1 cellular context compared by ENCODE assay signal in the genomic region with DNA sequence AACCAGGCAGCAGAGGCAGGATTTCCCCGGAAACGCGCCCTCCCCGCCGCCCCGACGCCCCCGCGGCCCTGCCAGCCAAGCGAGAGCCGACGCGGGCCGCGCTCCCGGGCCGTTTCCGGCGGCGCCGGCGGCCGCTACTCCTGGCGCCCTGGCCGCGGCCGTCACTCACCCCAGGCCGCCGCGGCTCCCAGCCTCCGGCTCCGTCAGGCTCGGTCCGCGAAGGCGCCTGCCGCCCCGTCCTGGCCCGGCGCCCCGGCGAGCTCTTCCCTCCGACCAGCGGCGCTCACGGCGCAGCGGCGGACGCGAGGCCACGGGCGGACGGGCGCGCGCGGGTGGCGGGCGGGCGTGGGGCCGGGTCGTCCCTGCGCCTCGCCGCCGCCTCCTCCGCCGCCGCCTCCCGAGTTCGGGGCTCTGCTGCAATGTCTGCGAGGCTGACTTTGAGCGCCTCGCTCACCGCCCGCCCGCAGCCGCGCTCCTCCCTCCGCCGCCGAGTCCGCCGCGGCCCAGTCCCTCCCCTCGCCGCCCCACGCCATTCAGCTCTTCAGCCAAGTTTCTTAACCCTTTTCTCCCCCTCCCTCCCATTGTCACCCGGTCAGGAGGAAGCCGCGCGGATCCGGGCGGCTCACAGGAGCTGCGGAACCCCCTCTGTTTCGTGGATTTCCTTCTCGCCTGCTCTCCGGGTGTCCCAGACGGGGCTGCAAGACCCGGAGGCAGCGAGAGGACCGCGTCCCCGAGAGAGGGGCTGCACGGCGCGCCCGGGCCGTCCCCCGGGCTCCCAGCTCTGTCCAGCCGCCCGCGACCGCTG.
TF ChIP-seq lines count a peak whose summit lies in the region.

A gene with protein sequence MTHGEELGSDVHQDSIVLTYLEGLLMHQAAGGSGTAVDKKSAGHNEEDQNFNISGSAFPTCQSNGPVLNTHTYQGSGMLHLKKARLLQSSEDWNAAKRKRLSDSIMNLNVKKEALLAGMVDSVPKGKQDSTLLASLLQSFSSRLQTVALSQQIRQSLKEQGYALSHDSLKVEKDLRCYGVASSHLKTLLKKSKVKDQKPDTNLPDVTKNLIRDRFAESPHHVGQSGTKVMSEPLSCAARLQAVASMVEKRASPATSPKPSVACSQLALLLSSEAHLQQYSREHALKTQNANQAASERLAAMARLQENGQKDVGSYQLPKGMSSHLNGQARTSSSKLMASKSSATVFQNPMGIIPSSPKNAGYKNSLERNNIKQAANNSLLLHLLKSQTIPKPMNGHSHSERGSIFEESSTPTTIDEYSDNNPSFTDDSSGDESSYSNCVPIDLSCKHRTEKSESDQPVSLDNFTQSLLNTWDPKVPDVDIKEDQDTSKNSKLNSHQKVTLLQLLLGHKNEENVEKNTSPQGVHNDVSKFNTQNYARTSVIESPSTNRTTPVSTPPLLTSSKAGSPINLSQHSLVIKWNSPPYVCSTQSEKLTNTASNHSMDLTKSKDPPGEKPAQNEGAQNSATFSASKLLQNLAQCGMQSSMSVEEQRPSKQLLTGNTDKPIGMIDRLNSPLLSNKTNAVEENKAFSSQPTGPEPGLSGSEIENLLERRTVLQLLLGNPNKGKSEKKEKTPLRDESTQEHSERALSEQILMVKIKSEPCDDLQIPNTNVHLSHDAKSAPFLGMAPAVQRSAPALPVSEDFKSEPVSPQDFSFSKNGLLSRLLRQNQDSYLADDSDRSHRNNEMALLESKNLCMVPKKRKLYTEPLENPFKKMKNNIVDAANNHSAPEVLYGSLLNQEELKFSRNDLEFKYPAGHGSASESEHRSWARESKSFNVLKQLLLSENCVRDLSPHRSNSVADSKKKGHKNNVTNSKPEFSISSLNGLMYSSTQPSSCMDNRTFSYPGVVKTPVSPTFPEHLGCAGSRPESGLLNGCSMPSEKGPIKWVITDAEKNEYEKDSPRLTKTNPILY (N-terminal part only) (minus strand): TSS at position 425 of the 805 bp plus-strand sequence. CDS start 96,808 bp downstream, outside the sequence.

TF ChIP-seq in HepG2, 621 proteins besides CTCF, POLR2A, EP300 and RAD21 (continued from another document and continues in another):
- no peak for TF ChIP-seq HINFP (CRISPR knock-in tag; IDR thresholded peaks at IDR 0.05; ENCODE audit: low read depth)
- no peak for TF ChIP-seq FOXA3 (CRISPR knock-in tag; IDR thresholded peaks at IDR 0.05)
- no peak for TF ChIP-seq SMAD9 (CRISPR knock-in tag; IDR thresholded peaks at IDR 0.05)
- TF ChIP-seq TGIF2 (CRISPR knock-in tag; IDR thresholded peaks at IDR 0.05), result no peak
- peak; percentile 34; the same call in 1 of the 2 replicates for TF ChIP-seq ZMYM3 (CRISPR knock-in tag; IDR thresholded peaks at IDR 0.05)
- no peak; the same call in 1 of the 2 replicates for TF ChIP-seq MYPOP (CRISPR knock-in tag; IDR thresholded peaks at IDR 0.05)
- peak; percentile 42; the same call in 1 of the 2 replicates for TF ChIP-seq RXRB (CRISPR knock-in tag; IDR thresholded peaks at IDR 0.05; ENCODE audit: borderline replicate concordance)
- no peak for TF ChIP-seq E2F2 (CRISPR knock-in tag; IDR thresholded peaks at IDR 0.05; ENCODE audit: borderline replicate concordance)
- TF ChIP-seq ZNF891 (CRISPR knock-in tag; IDR thresholded peaks at IDR 0.05), result no peak
- no peak for TF ChIP-seq ZNF512 (CRISPR knock-in tag; IDR thresholded peaks at IDR 0.05)
- TF ChIP-seq ZBTB1 (CRISPR knock-in tag; IDR thresholded peaks at IDR 0.05; ENCODE audit: borderline replicate concordance), result no peak
- no peak for TF ChIP-seq GLI4 (CRISPR knock-in tag; IDR thresholded peaks at IDR 0.05; ENCODE audit: borderline replicate concordance)
- TF ChIP-seq ZNF616 (CRISPR knock-in tag; IDR thresholded peaks at IDR 0.05; ENCODE audit: low read depth), result no peak
- TF ChIP-seq RBFOX2 (IDR thresholded peaks at IDR 0.05; ENCODE audit: low read depth, low read length), result peak; percentile 92
- TF ChIP-seq, protein P1, sequence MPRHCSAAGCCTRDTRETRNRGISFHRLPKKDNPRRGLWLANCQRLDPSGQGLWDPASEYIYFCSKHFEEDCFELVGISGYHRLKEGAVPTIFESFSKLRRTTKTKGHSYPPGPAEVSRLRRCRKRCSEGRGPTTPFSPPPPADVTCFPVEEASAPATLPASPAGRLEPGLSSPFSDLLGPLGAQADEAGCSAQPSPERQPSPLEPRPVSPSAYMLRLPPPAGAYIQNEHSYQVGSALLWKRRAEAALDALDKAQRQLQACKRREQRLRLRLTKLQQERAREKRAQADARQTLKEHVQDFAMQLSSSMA (CRISPR knock-in tag; IDR thresholded peaks at IDR 0.05), result no peak
- TF ChIP-seq SATB2 (CRISPR knock-in tag; IDR thresholded peaks at IDR 0.05), result no peak
- TF ChIP-seq IKZF1 (IDR thresholded peaks at IDR 0.05), result no peak
- TF ChIP-seq MIER3 (CRISPR knock-in tag; IDR thresholded peaks at IDR 0.05; ENCODE audit: borderline replicate concordance), result no peak
- TF ChIP-seq TOPORS (CRISPR knock-in tag; IDR thresholded peaks at IDR 0.05), result no peak
- peak; percentile 65 for TF ChIP-seq HDAC1 (CRISPR knock-in tag; IDR thresholded peaks at IDR 0.05)
- TF ChIP-seq ZNF382 (CRISPR knock-in tag; IDR thresholded peaks at IDR 0.05; ENCODE audit: borderline replicate concordance), result no peak
- TF ChIP-seq ZNF749 (CRISPR knock-in tag; IDR thresholded peaks at IDR 0.05; ENCODE audit: borderline replicate concordance), result 0 out of 2 replicates have a peak, but pooled peaks have one; percentile 24
- TF ChIP-seq, protein P2, sequence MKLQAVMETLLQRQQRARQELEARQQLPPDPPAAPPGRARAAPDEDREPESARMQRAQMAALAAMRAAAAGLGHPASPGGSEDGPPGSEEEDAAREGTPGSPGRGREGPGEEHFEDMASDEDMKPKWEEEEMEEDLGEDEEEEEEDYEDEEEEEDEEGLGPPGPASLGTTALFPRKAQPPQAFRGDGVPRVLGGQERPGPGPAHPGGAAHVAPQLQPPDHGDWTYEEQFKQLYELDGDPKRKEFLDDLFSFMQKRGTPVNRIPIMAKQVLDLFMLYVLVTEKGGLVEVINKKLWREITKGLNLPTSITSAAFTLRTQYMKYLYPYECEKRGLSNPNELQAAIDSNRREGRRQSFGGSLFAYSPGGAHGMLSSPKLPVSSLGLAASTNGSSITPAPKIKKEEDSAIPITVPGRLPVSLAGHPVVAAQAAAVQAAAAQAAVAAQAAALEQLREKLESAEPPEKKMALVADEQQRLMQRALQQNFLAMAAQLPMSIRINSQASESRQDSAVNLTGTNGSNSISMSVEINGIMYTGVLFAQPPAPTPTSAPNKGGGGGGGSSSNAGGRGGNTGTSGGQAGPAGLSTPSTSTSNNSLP (IDR thresholded peaks at IDR 0.05; ENCODE audit: low read depth, low read length), result no peak
- peak; percentile 29; the same call in 1 of the 2 replicates for TF ChIP-seq NR2F2 (IDR thresholded peaks at IDR 0.05; ENCODE audit: borderline replicate concordance, low read depth)
- TF ChIP-seq ZNF703 (CRISPR knock-in tag; IDR thresholded peaks at IDR 0.05; ENCODE audit: borderline replicate concordance), result no peak
- TF ChIP-seq NCOA1 (CRISPR knock-in tag; IDR thresholded peaks at IDR 0.05), result peak; percentile 71; the same call in 1 of the 2 replicates
- peak; percentile 67 for TF ChIP-seq POLR2AphosphoS5 (IDR thresholded peaks at IDR 0.05; ENCODE audit: low read depth, low read length)
- TF ChIP-seq TFDP1 (CRISPR knock-in tag; IDR thresholded peaks at IDR 0.05; ENCODE audit: borderline replicate concordance), result peak; percentile 47; the same call in 1 of the 2 replicates
- no peak for TF ChIP-seq BHLHE40 (IDR thresholded peaks at IDR 0.05; ENCODE audit: low read length)
- no peak for TF ChIP-seq ZNF317 (CRISPR knock-in tag; IDR thresholded peaks at IDR 0.05)
- 0 out of 2 replicates have a peak, but pooled peaks have one; percentile 15 for TF ChIP-seq MAX (IDR thresholded peaks at IDR 0.05)
- no peak for TF ChIP-seq GZF1 (CRISPR knock-in tag; IDR thresholded peaks at IDR 0.05)
- TF ChIP-seq STAG1 (CRISPR knock-in tag; IDR thresholded peaks at IDR 0.05), result no peak; the same call in 1 of the 2 replicates
- TF ChIP-seq ZBTB10 (CRISPR knock-in tag; IDR thresholded peaks at IDR 0.05; ENCODE audit: borderline replicate concordance), result no peak
- TF ChIP-seq HMGXB4 (CRISPR knock-in tag; IDR thresholded peaks at IDR 0.05; ENCODE audit: borderline replicate concordance in 1 of 2, low read depth in 1 of 2), result peak in 1 of 2 experiments; percentile 85; a peak in 2 of 4 replicates
